ENCODE assay signal across 29 cellular contexts in genomic region chr4:52554606-52555355, GRCh38.
A peak's percentile ranks its signal among the peaks of the same experiment; 100 is the strongest.
DNase-seq lines count a peak whose midpoint lies in the region; ATAC-seq, FAIRE-seq and TF ChIP-seq lines count a peak whose summit lies in the region.
"Had no signal": no experiment of that assay in that cellular context is flagged by ENCODE, and none has a peak within 500 bp of the region (broad histone marks: within the 10 kb centered on the region; RNA-seq: fewer than 3 reads in every experiment).

No MANE protein-coding gene starts in this region.

- H4K20me1 ChIP-seq in GM23248 (ENCODE audit: insufficient read depth) (no peaks in the 10 kb centered on the region), osteoblast (ENCODE audit: insufficient read depth, low read length) (no peaks in the 10 kb centered on the region)

- no peaks in the 10 kb centered on the region for H3K36me3 ChIP-seq in GM23248 (ENCODE audit: low read depth)
- H3K36me3 ChIP-seq in osteoblast (ENCODE audit: insufficient read depth, low read length), result no peaks in the 10 kb centered on the region
- H3K36me3 ChIP-seq in WERI-Rb-1, result no peaks in the 10 kb centered on the region
- H3K36me3 ChIP-seq: neutrophil, prostate gland, sigmoid colon had no signal

- H3K79me2 ChIP-seq in GM23248 (ENCODE audit: insufficient read depth) (no peaks in the 10 kb centered on the region), osteoblast (ENCODE audit: insufficient read depth, low read length) (no peaks in the 10 kb centered on the region)

- H3K9me3 ChIP-seq in GM23248 (ENCODE audit: low read depth) (no peaks in the 10 kb centered on the region), osteoblast (ENCODE audit: low read depth, low read length) (no peaks in the 10 kb centered on the region), WERI-Rb-1 (ENCODE audit: severe bottlenecking) (no peaks in the 10 kb centered on the region)
- H3K9me3 ChIP-seq: neutrophil, prostate gland, sigmoid colon, testis had no signal

- H3F3A ChIP-seq in GM23248 (ENCODE audit: insufficient read depth), result no peaks in the 10 kb centered on the region

- FAIRE-seq in endometrium (lab: Jason Lieb, UNC), result peak; percentile 35
- FAIRE-seq: colon, G401.6, H1, K562 had no signal

- in situ Hi-C loops in GM23248 (cut with MboI), result no loop called here

- H2AFZ ChIP-seq in GM23248 (0 out of 2 replicates have a peak overlapping the region, but pooled peaks have one; percentile 13), osteoblast (ENCODE audit: low read length) (peak overlapping the region; percentile 19)

- H3K27me3 ChIP-seq in GM23248 (replicated peaks; ENCODE audit: insufficient read depth), result no peaks in the 10 kb centered on the region
- H3K27me3 ChIP-seq in osteoblast (ENCODE audit: insufficient read depth, low read length), result no peaks in the 10 kb centered on the region
- H3K27me3 ChIP-seq in WERI-Rb-1 (ENCODE audit: insufficient read depth, low read depth, severe bottlenecking), result peaks cover 63% of the 10 kb centered on the region
- H3K27me3 ChIP-seq: foreskin keratinocyte, neutrophil, sigmoid colon, testis had no signal

- no peak overlapping the region for H3K4me2 ChIP-seq in GM23248 (ENCODE audit: unreplicated experiment)
- peak overlapping the region; percentile 28 for H3K4me2 ChIP-seq in osteoblast (ENCODE audit: insufficient read depth, low read length)

- H3K9ac ChIP-seq in GM23248, result no peak overlapping the region

- H3K27ac ChIP-seq in GM23248 (no peak overlapping the region), osteoblast (ENCODE audit: low read depth, low read length) (no peak overlapping the region), WERI-Rb-1 (no peak overlapping the region)
- H3K27ac ChIP-seq: foreskin keratinocyte, neutrophil, prostate gland, RWPE1, sigmoid colon had no signal

- H3K9me2 ChIP-seq in GM23248 (ENCODE audit: insufficient read depth), result no peaks in the 10 kb centered on the region

- no peak overlapping the region for H3K4me3 ChIP-seq in GM23248
- H3K4me3 ChIP-seq in osteoblast (ENCODE audit: insufficient read depth, low read length), result no peak overlapping the region
- H3K4me3 ChIP-seq in WERI-Rb-1 (ENCODE audit: low read depth, low read length), result no peak overlapping the region
- H3K4me3 ChIP-seq: K562, prostate gland, sigmoid colon, testis had no signal

- WGBS in GM23248 (ENCODE audit: low coverage in 1 of 2, low lambda C conversion rate in 2 of 2, missing lambda C conversion rate in 2 of 2), 2 experiments, result 26 to 28% methylated on average over 5 of the region's 5 CpGs

- no peaks in the 10 kb centered on the region for H3K4me1 ChIP-seq in GM23248 (ENCODE audit: insufficient read depth)
- H3K4me1 ChIP-seq in osteoblast (ENCODE audit: insufficient read depth, low read length), result no peaks in the 10 kb centered on the region
- H3K4me1 ChIP-seq: prostate gland, sigmoid colon had no signal

- no peak for ATAC-seq in HG02759 (IDR thresholded peaks at IDR 0.05; ENCODE audit: unreplicated experiment)
- ATAC-seq: activated T-cell treated with anti-CD3 and anti-CD28 coated beads, Interleukin-2, amount 50 U/mL, for 4 hours; foreskin keratinocyte; K562; left colon; stimulated activated naive CD8-positive, alpha-beta T cell treated with anti-CD3 and anti-CD28 coated beads, Interleukin-15, Interleukin-2, amounts not matched to agents 100 U/mL and 50 U/mL, for 24 hours; T-helper 17 cell had no signal

- TF ChIP-seq CTCF in osteoblast (IDR thresholded peaks at IDR 0.05; ENCODE audit: extremely low read depth, low read depth, low read length) (no peak), WERI-Rb-1 (IDR thresholded peaks at IDR 0.05; ENCODE audit: low read depth, low read length) (no peak)

- DNase-seq in GM23248 (no peak), OCI-M2 (lab: John Stamatoyannopoulos, UW; ENCODE audit: unreplicated experiment) (peak; percentile 19), osteoblast (ENCODE audit: insufficient read length, low spot score, missing footprints) (no peak), KG1 (lab: John Stamatoyannopoulos, UW) (no peak), WERI-Rb-1 (no peak), SKM-1 (lab: John Stamatoyannopoulos, UW; ENCODE audit: unreplicated experiment) (no peak)
- DNase-seq: activated CD4-positive, alpha-beta T cell treated with anti-CD3 and anti-CD28 coated beads, Interleukin-2, amount 10 ng/mL, durations not matched to agents 24 days and 14 days; activated gamma-delta T cell treated with Interleukin-2 at 50 U/mL for 16 hours; activated T-cell treated with anti-CD3 and anti-CD28 coated beads, Interleukin-2, amount 50 U/mL, for 4 hours; effector memory CD4-positive, alpha-beta T cell; foreskin keratinocyte; left colon; MM.1S; NCI-H2081 treated with DMSO at 0.1 percent for 48 hours; NCI-H345; NCI-H82; sigmoid colon; stimulated activated naive CD8-positive, alpha-beta T cell treated with anti-CD3 and anti-CD28 coated beads, Interleukin-15, Interleukin-2, amounts not matched to agents 100 U/mL and 50 U/mL, for 24 hours; T-helper 17 cell; testis had no signal
